In genomic region chr21:38959686-38960049, GRCh38 we compare ENCODE assay signal across 16 cellular contexts.
DNase-seq lines count a peak whose midpoint lies in the region; ATAC-seq and TF ChIP-seq lines count a peak whose summit lies in the region.
"Had no signal": no experiment of that assay in that cellular context is flagged by ENCODE, and none has a peak within 500 bp of the region (broad histone marks: within the 10 kb centered on the region; RNA-seq: fewer than 3 reads in every experiment).

No MANE protein-coding gene starts in this region.

- no peaks in the 10 kb centered on the region for H3K36me3 ChIP-seq in OCI-LY3 (replicated peaks; ENCODE audit: low read depth, low read length)
- H3K36me3 ChIP-seq in esophagus squamous epithelium, result no peaks in the 10 kb centered on the region
- no peaks in the 10 kb centered on the region for H3K36me3 ChIP-seq in psoas muscle (ENCODE audit: insufficient read depth in 1 of 2, low read depth in 1 of 2)
- H3K36me3 ChIP-seq in tibial artery, result no peaks in the 10 kb centered on the region
- H3K36me3 ChIP-seq: ascending aorta; BLaER1 treated with 17β-estradiol and CSF1 and Interleukin-3, amounts not matched to agents 10 nM and 100 nM; WERI-Rb-1 had no signal

- TF ChIP-seq POLR2A in esophagus squamous epithelium (IDR thresholded peaks at IDR 0.05), result no peak

- intact Hi-C loops in esophagus squamous epithelium (cut with DNase I) (no loop called here), psoas muscle (cut with DNase I) (no loop called here), tibial artery (cut with DNase I; ENCODE audit: low total_unique reads) (no loop called here)

- no peaks in the 10 kb centered on the region for H3K27me3 ChIP-seq in AG04450 (ENCODE audit: control insufficient read depth, insufficient read depth, low read length)
- H3K27me3 ChIP-seq in OCI-LY3 (ENCODE audit: low read depth, low read length), result no peaks in the 10 kb centered on the region
- H3K27me3 ChIP-seq in esophagus squamous epithelium, result no peaks in the 10 kb centered on the region
- no peaks in the 10 kb centered on the region for H3K27me3 ChIP-seq in psoas muscle (ENCODE audit: insufficient read depth in 3 of 3, low read length in 2 of 3)
- H3K27me3 ChIP-seq in tibial artery, result no peaks in the 10 kb centered on the region
- H3K27me3 ChIP-seq: ascending aorta; BLaER1 treated with 17β-estradiol and CSF1 and Interleukin-3, amounts not matched to agents 10 nM and 100 nM had no signal

- no peaks in the 10 kb centered on the region for H4K20me1 ChIP-seq in OCI-LY3 (ENCODE audit: insufficient read depth, low read length)
- H4K20me1 ChIP-seq: BLaER1 treated with 17β-estradiol and CSF1 and Interleukin-3, amounts not matched to agents 10 nM and 100 nM had no signal

- 94% methylated on average over 2 to 6 of the region's 6 CpGs for WGBS in esophagus squamous epithelium, 2 donors
- WGBS in psoas muscle, 3 donors, result 90 to 94% (median 90%) methylated on average over 6 of the region's 6 CpGs

- H3K9ac ChIP-seq in OCI-LY3 (ENCODE audit: low read length), result no peak overlapping the region
- H3K9ac ChIP-seq: BLaER1 treated with 17β-estradiol and CSF1 and Interleukin-3, amounts not matched to agents 10 nM and 100 nM had no signal

- H3K4me3 ChIP-seq in AG04450 (ENCODE audit: low read depth, low read length), result no peak overlapping the region
- H3K4me3 ChIP-seq in OCI-LY3 (ENCODE audit: low read length), result no peak overlapping the region
- H3K4me3 ChIP-seq in esophagus squamous epithelium, result no peak overlapping the region
- H3K4me3 ChIP-seq in psoas muscle, result no peak overlapping the region
- H3K4me3 ChIP-seq in tibial artery, result no peak overlapping the region
- H3K4me3 ChIP-seq: ascending aorta; BLaER1 treated with 17β-estradiol and CSF1 and Interleukin-3, amounts not matched to agents 10 nM and 100 nM; SK-N-MC had no signal

- CTCF ChIA-PET in AG04450 (lab: Charles Lee), result no interaction called here

- TF ChIP-seq CTCF in AG04450 (IDR thresholded peaks at IDR 0.05; ENCODE audit: low read depth, low read length) (no peak), OCI-LY3 (IDR thresholded peaks at IDR 0.05; ENCODE audit: low read depth, low read length) (no peak), esophagus squamous epithelium (IDR thresholded peaks at IDR 0.05) (no peak), psoas muscle (IDR thresholded peaks at IDR 0.05) (no peak), tibial artery (IDR thresholded peaks at IDR 0.05) (no peak)

- H3K4me1 ChIP-seq in OCI-LY3 (ENCODE audit: low read length) (peaks cover 30% of the 10 kb centered on the region), esophagus squamous epithelium (peaks cover 0 to 55% (median 21%) of the 10 kb centered on the region in 3 donors), psoas muscle (peaks cover 3% of the 10 kb centered on the region), tibial artery (peaks cover 0 to 21% (median 2%) of the 10 kb centered on the region in 4 donors)

- ATAC-seq in psoas muscle (no peak), HG02571 (IDR thresholded peaks at IDR 0.05; ENCODE audit: unreplicated experiment) (no peak)

- H3K79me2 ChIP-seq in OCI-LY3 (ENCODE audit: low read length), result no peaks in the 10 kb centered on the region

- DNase-seq in AG04450 (ENCODE audit: low read depth, low spot score) (no peak), esophagus squamous epithelium (lab: John Stamatoyannopoulos, UW) (no peak), psoas muscle (no peak), T-helper 9 cell (no peak), SIG-M5 (lab: John Stamatoyannopoulos, UW) (no peak), tibial artery (no peak)
- DNase-seq: activated T-cell treated with anti-CD3 and anti-CD28 coated beads, Interleukin-2, amount 50 U/mL, for 4 hours; NCI-H2081; occipital lobe; stimulated activated naive B cell treated with anti-CD40 and anti-IgM and Interleukin-4, amounts not matched to agents 10 μg/mL and 1 μg/mL and 100 μg/mL, for 72 hours; WERI-Rb-1 had no signal

- peaks cover 15% of the 10 kb centered on the region for H3K9me3 ChIP-seq in AG04450 (ENCODE audit: control insufficient read depth, insufficient read depth, low read length)
- H3K9me3 ChIP-seq in OCI-LY3 (ENCODE audit: insufficient read depth, low read length), result no peaks in the 10 kb centered on the region
- no peaks in the 10 kb centered on the region for H3K9me3 ChIP-seq in esophagus squamous epithelium
- H3K9me3 ChIP-seq in psoas muscle, result no peaks in the 10 kb centered on the region
- no peaks in the 10 kb centered on the region for H3K9me3 ChIP-seq in tibial artery
- H3K9me3 ChIP-seq: ascending aorta had no signal

- peak overlapping the region; percentile 62 for H3K27ac ChIP-seq in AG04450 (ENCODE audit: low read depth, low read length)
- H3K27ac ChIP-seq in OCI-LY3 (ENCODE audit: low read length), result peak overlapping the region; percentile 61
- H3K27ac ChIP-seq in esophagus squamous epithelium, result peak overlapping the region; percentile 54 to 77 (median 64)
- H3K27ac ChIP-seq in psoas muscle, result peak overlapping the region; percentile 19
- H3K27ac ChIP-seq in tibial artery, result peak overlapping the region in 1 of 2 donors; percentile 22
- H3K27ac ChIP-seq: ascending aorta; BLaER1 treated with 17β-estradiol and CSF1 and Interleukin-3, amounts not matched to agents 10 nM and 100 nM; SK-N-MC; WERI-Rb-1 had no signal

- POLR2A ChIA-PET in AG04450 (lab: Yijun Ruan, JAX), result interaction anchor here (0.6 to 1.8 kb wide), 5 partner anchors 19 to 154 kb away, joined by 3 to 4 read pairs (median 3); partner anchors contain the start of gene ETS2

- H2AFZ ChIP-seq in OCI-LY3 (ENCODE audit: low read depth, low read length), result no peak overlapping the region

- no peak overlapping the region for H3K4me2 ChIP-seq in OCI-LY3 (ENCODE audit: low read length)
